In genomic region chr11:66328036-66328306, GRCh38 we compare ENCODE assay signal across 9 cellular contexts. TPM values are rescaled to one million over a fixed set of nuclear protein-coding genes. Genes with fewer than 3 reads are reported as not detected.
DNase-seq lines count a peak whose midpoint lies in the region; ATAC-seq and TF ChIP-seq lines count a peak whose summit lies in the region.
"Had no signal": no experiment of that assay in that cellular context is flagged by ENCODE, and none has a peak within 500 bp of the region (broad histone marks: within the 10 kb centered on the region; RNA-seq: fewer than 3 reads in every experiment).

No MANE protein-coding gene starts in this region.

- H3K36me3 Mint-ChIP-seq in activated T-cell treated with anti-CD3 and anti-CD28 coated beads, Interleukin-2, amount 50 U/mL, for 4 hours (ENCODE audit: insufficient read depth) = no peaks in the 10 kb centered on the region
- H3K36me3 Mint-ChIP-seq in WTC11 = no peaks in the 10 kb centered on the region

- TF ChIP-seq CTCF in WTC11 (IDR thresholded peaks at IDR 0.05) = no peak
- no peak for TF ChIP-seq CTCF in left ventricle myocardium inferior (IDR thresholded peaks at IDR 0.05; ENCODE audit: borderline replicate concordance)
- no peak for TF ChIP-seq CTCF in adrenal gland (IDR thresholded peaks at IDR 0.05)
- no peak for TF ChIP-seq CTCF in body of pancreas (IDR thresholded peaks at IDR 0.05)

- TF ChIP-seq POLR2A in adrenal gland (IDR thresholded peaks at IDR 0.05) (no peak), body of pancreas (IDR thresholded peaks at IDR 0.05) (no peak)

- H3K9ac ChIP-seq in subcutaneous abdominal adipose tissue (ENCODE audit: low read length in 5 of 5) = no peak overlapping the region

- 67 to 84% (median 77%) methylated on average over 2 of the region's 2 CpGs; no CpG with 5 or more reads in 1 of the 4 donors for WGBS in adrenal gland, 4 donors
- 88% methylated on average over 2 of the region's 2 CpGs; no CpG with 5 or more reads in 1 of the 2 donors for WGBS in body of pancreas, 2 donors

- H3K4me1 Mint-ChIP-seq in activated T-cell treated with anti-CD3 and anti-CD28 coated beads, Interleukin-2, amount 50 U/mL, for 4 hours (ENCODE audit: low read depth) = peaks cover 28% of the 10 kb centered on the region
- peaks cover 15% of the 10 kb centered on the region for H3K4me1 Mint-ChIP-seq in WTC11

- no peak overlapping the region for H3K4me3 Mint-ChIP-seq in activated T-cell treated with anti-CD3 and anti-CD28 coated beads, Interleukin-2, amount 50 U/mL, for 4 hours
- H3K4me3 Mint-ChIP-seq in WTC11 = no peak overlapping the region

- H3K27ac ChIP-seq in left ventricle myocardium inferior (replicated peaks) (peak overlapping the region; percentile 87), subcutaneous abdominal adipose tissue (ENCODE audit: low read depth, low read length) (peak overlapping the region; percentile 68), adrenal gland (peak overlapping the region in 2 of 5 donors; percentile 45 to 73), body of pancreas (no peak overlapping the region)

- CTCF ChIA-PET in WTC11 (lab: Charles Lee) = no interaction called here

- H3K4me1 ChIP-seq in left ventricle myocardium inferior (peaks cover 39% of the 10 kb centered on the region), subcutaneous abdominal adipose tissue (ENCODE audit: control insufficient read depth in 5 of 5, insufficient read depth in 5 of 5, low read length in 5 of 5) (peaks cover 23 to 57% (median 55%) of the 10 kb centered on the region in 5 donors), adrenal gland (replicated peaks in 1 of 2) (peaks cover 0 to 17% of the 10 kb centered on the region in 2 donors), body of pancreas (peaks cover 11% of the 10 kb centered on the region)

- no peaks in the 10 kb centered on the region for H3K9me3 ChIP-seq in left ventricle myocardium inferior (replicated peaks)
- no peaks in the 10 kb centered on the region for H3K9me3 ChIP-seq in subcutaneous abdominal adipose tissue (ENCODE audit: control insufficient read depth in 5 of 5, low read length in 5 of 5)
- H3K9me3 ChIP-seq in adrenal gland (replicated peaks in 1 of 3) = no peaks in the 10 kb centered on the region
- H3K9me3 ChIP-seq in body of pancreas = no peaks in the 10 kb centered on the region

- H3K4me3 ChIP-seq in left ventricle myocardium inferior (no peak overlapping the region), subcutaneous abdominal adipose tissue (ENCODE audit: low read depth in 1 of 5, low read length in 5 of 5) (peak overlapping the region in 3 of 5 donors; percentile 13 to 43 (median 38)), adrenal gland (no peak overlapping the region), body of pancreas (no peak overlapping the region)

- H3K27me3 ChIP-seq in left ventricle myocardium inferior (ENCODE audit: low read depth) (no peaks in the 10 kb centered on the region), subcutaneous abdominal adipose tissue (ENCODE audit: control insufficient read depth in 5 of 5, insufficient read depth in 4 of 5, low read length in 5 of 5) (no peaks in the 10 kb centered on the region), adrenal gland (no peaks in the 10 kb centered on the region), body of pancreas (no peaks in the 10 kb centered on the region)

- no peak for DNase-seq in activated T-cell treated with anti-CD3 and anti-CD28 coated beads, Interleukin-2, amount 50 U/mL, for 4 hours
- DNase-seq in activated T-cell treated with anti-CD3 and anti-CD28 coated beads for 4 hours (no peak), WTC11 (ENCODE audit: low spot score) (no peak), left ventricle myocardium inferior (no peak), adrenal gland (no peak), body of pancreas (no peak)

- intact Hi-C loops in left ventricle myocardium inferior (cut with micrococcal nuclease) = no loop called here
- intact Hi-C loops in adrenal gland (cut with DNase I) = no loop called here
- intact Hi-C loops in body of pancreas (cut with DNase I) = no loop called here

- peak; percentile 25 to 32 for ATAC-seq in activated T-cell treated with anti-CD3 and anti-CD28 coated beads, Interleukin-2, amount 50 U/mL, for 4 hours
- ATAC-seq in WTC11 = peak; percentile 6
- no peak for ATAC-seq in GM18861 (IDR thresholded peaks at IDR 0.05; ENCODE audit: unreplicated experiment)
- no peak for ATAC-seq in body of pancreas

- no peaks in the 10 kb centered on the region for H3K27me3 Mint-ChIP-seq in activated T-cell treated with anti-CD3 and anti-CD28 coated beads, Interleukin-2, amount 50 U/mL, for 4 hours (ENCODE audit: low read depth)
- peaks cover 11% of the 10 kb centered on the region for H3K27me3 Mint-ChIP-seq in WTC11 (ENCODE audit: low read depth)

- H3K9me3 Mint-ChIP-seq in activated T-cell treated with anti-CD3 and anti-CD28 coated beads, Interleukin-2, amount 50 U/mL, for 4 hours = no peaks in the 10 kb centered on the region
- 0 out of 2 replicates have a peak, but pooled peaks cover 6% of the 10 kb centered on the region for H3K9me3 Mint-ChIP-seq in WTC11

- H3K36me3 ChIP-seq in left ventricle myocardium inferior (peaks cover 5% of the 10 kb centered on the region), subcutaneous abdominal adipose tissue (ENCODE audit: control insufficient read depth in 5 of 5, insufficient read depth in 5 of 5, low read length in 5 of 5) (peaks cover 0 to 11% (median 8%) of the 10 kb centered on the region in 5 donors), adrenal gland (replicated peaks in 1 of 2) (peaks cover 0 to 7% of the 10 kb centered on the region in 2 donors), body of pancreas (replicated peaks in 1 of 2; ENCODE audit: insufficient read depth in 1 of 2, low read depth in 2 of 2) (no peaks in the 10 kb centered on the region)

- H3K27ac Mint-ChIP-seq in WTC11 = no peak overlapping the region

- POLR2A ChIA-PET in WTC11 (lab: Charles Lee) = no interaction called here

TF ChIP-seq in WTC11, 78 proteins besides CTCF, POLR2A, EP300 and RAD21 (continues in another document):
- TF ChIP-seq, protein P1, sequence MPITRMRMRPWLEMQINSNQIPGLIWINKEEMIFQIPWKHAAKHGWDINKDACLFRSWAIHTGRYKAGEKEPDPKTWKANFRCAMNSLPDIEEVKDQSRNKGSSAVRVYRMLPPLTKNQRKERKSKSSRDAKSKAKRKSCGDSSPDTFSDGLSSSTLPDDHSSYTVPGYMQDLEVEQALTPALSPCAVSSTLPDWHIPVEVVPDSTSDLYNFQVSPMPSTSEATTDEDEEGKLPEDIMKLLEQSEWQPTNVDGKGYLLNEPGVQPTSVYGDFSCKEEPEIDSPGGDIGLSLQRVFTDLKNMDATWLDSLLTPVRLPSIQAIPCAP (CRISPR knock-in tag; IDR thresholded peaks at IDR 0.05) = 0 out of 2 replicates have a peak, but pooled peaks have one; percentile 57
- no peak for TF ChIP-seq ZMAT4 (CRISPR knock-in tag; IDR thresholded peaks at IDR 0.05)
- no peak for TF ChIP-seq TCF7 (CRISPR knock-in tag; IDR thresholded peaks at IDR 0.05; ENCODE audit: low read depth)
- no peak for TF ChIP-seq FOXP1 (CRISPR knock-in tag; IDR thresholded peaks at IDR 0.05; ENCODE audit: borderline replicate concordance)
- TF ChIP-seq NFATC4 (CRISPR knock-in tag; IDR thresholded peaks at IDR 0.05) = no peak
- no peak for TF ChIP-seq ELF4 (CRISPR knock-in tag; IDR thresholded peaks at IDR 0.05; ENCODE audit: low read depth)

RNA-seq across cellular contexts. Expression of gene RIN1, which starts 8.3 kb away (rescaled TPM):
- 1 to 10 TPM; 1.4 to 2.2 (median 1.7) TPM for total RNA-seq in activated T-cell treated with anti-CD3 and anti-CD28 coated beads, Interleukin-2, amount 50 U/mL, for 4 hours
- 4.7 to 5.5 TPM (median 5.0 TPM) in 3 replicates for total RNA-seq in WTC11 (2021)
- total RNA-seq in left ventricle myocardium inferior = 1.0 TPM
- 10 to 100 TPM in 2 of 8 donors, 1 to 10 TPM in 6; 4.6 to 13.1 (median 7.1) TPM for total RNA-seq in adrenal gland
- 10 to 100 TPM in 2 of 3 donors, 1 to 10 TPM in 1; 1.6 to 15.2 (median 10.9) TPM for polyA plus RNA-seq in adrenal gland
- total RNA-seq in body of pancreas = 10 to 100 TPM in 1 of 2 donors, under 1 TPM in 1; 0.99 to 11.4 TPM

RNA-seq across cellular contexts. Expression of gene CD248, which starts 11.1 kb away (rescaled TPM):
- 1 to 10 TPM in 1 of 3 donors, under 1 TPM in 2; 0.65 to 1.5 (median 0.82) TPM for total RNA-seq in activated T-cell treated with anti-CD3 and anti-CD28 coated beads, Interleukin-2, amount 50 U/mL, for 4 hours
- total RNA-seq in WTC11 (2021) = 2.6 to 2.8 TPM (median 2.7 TPM) in 3 replicates
- 12.3 TPM for total RNA-seq in left ventricle myocardium inferior
- total RNA-seq in adrenal gland = 10 to 100 TPM in 7 of 8 donors, 1 to 10 TPM in 1; 9.0 to 21.7 (median 15.8) TPM
- 10 to 100 TPM in 2 of 3 donors, 1 to 10 TPM in 1; 4.2 to 28.0 (median 19.2) TPM for polyA plus RNA-seq in adrenal gland
- total RNA-seq in body of pancreas = 10 to 100 TPM; 10.6 to 86.0 TPM

RNA-seq across cellular contexts. Expression of gene BRMS1, which starts 16.9 kb away (rescaled TPM):
- 100 to 1,000 TPM in 1 of 3 donors, 10 to 100 TPM in 2; 91.1 to 105 (median 94.9) TPM for total RNA-seq in activated T-cell treated with anti-CD3 and anti-CD28 coated beads, Interleukin-2, amount 50 U/mL, for 4 hours
- 37.0 to 44.5 TPM (median 40.8 TPM) in 3 replicates for total RNA-seq in WTC11 (2021)
- total RNA-seq in left ventricle myocardium inferior = 14.7 TPM
- 10 to 100 TPM; 22.4 to 52.4 (median 40.2) TPM for total RNA-seq in adrenal gland
- polyA plus RNA-seq in adrenal gland = 10 to 100 TPM; 41.1 to 55.3 (median 53.8) TPM
- 10 to 100 TPM; 19.4 to 23.1 TPM for total RNA-seq in body of pancreas

RNA-seq across cellular contexts. Expression of gene B4GAT1, which starts 19.5 kb away (rescaled TPM):
- total RNA-seq in activated T-cell treated with anti-CD3 and anti-CD28 coated beads, Interleukin-2, amount 50 U/mL, for 4 hours = 10 to 100 TPM in 1 of 3 donors, 1 to 10 TPM in 2; 6.4 to 10.3 (median 8.0) TPM
- 34.1 to 37.0 TPM (median 36.3 TPM) in 3 replicates for total RNA-seq in WTC11 (2021)
- 52.9 TPM for total RNA-seq in left ventricle myocardium inferior
- 100 to 1,000 TPM in 1 of 8 donors, 10 to 100 TPM in 7; 36.1 to 115 (median 67.5) TPM for total RNA-seq in adrenal gland
- 10 to 100 TPM; 20.8 to 31.5 (median 24.6) TPM for polyA plus RNA-seq in adrenal gland
- total RNA-seq in body of pancreas = 10 to 100 TPM; 17.8 to 20.8 TPM

RNA-seq across cellular contexts. Expression of gene TMEM151A, which starts 36.3 kb away (rescaled TPM):
- total RNA-seq in activated T-cell treated with anti-CD3 and anti-CD28 coated beads, Interleukin-2, amount 50 U/mL, for 4 hours = under 1 TPM in 1 of 3 donors, not detected in 2; 0.11 TPM
- 2.2 to 2.3 TPM (median 2.3 TPM) in 3 replicates for total RNA-seq in WTC11 (2021)
- total RNA-seq in left ventricle myocardium inferior = not detected
- total RNA-seq in adrenal gland = 1 to 10 TPM in 3 of 8 donors, under 1 TPM in 2, not detected in 3; 0.07 to 2.3 (median 1.3) TPM
- polyA plus RNA-seq in adrenal gland = 1 to 10 TPM in 2 of 3 donors, under 1 TPM in 1; 0.42 to 6.8 (median 1.9) TPM
- 1 to 10 TPM; 1.6 to 2.1 TPM for total RNA-seq in body of pancreas
- total RNA-seq: lower leg skin had no signal

Comparison
In these comparisons a context has a peak if more than half of its experiments do, and no peak if none do; other contexts are left out.
1. ATAC-seq: peak in activated T-cell treated with anti-CD3 and anti-CD28 coated beads, Interleukin-2, amount 50 U/mL, for 4 hours (2 of 2) and WTC11 (single experiment); none in GM18861 (single experiment) and body of pancreas (single experiment).
2. H3K27ac ChIP-seq: peak in left ventricle myocardium inferior (single experiment) and subcutaneous abdominal adipose tissue (single experiment); none in body of pancreas (0 of 4).
3. H3K4me3 ChIP-seq: peak in subcutaneous abdominal adipose tissue (3 of 5); none in left ventricle myocardium inferior (single experiment), adrenal gland (0 of 4) and body of pancreas (0 of 2).